Comparison of ENCODE assay signal across 1 cellular context in genomic region chr2:218397502-218398436, GRCh38.
TF ChIP-seq lines count a peak whose summit lies in the region.

No MANE protein-coding gene starts in this region.

TF ChIP-seq in HEK293, 187 proteins besides CTCF, POLR2A, EP300 and RAD21 (continued from another document):
- TF ChIP-seq ZEB2 (tag by site-specific recombination; IDR thresholded peaks at IDR 0.05) (0 out of 2 replicates have a peak, but pooled peaks have one; percentile 29), SP3 (tag by site-specific recombination; IDR thresholded peaks at IDR 0.05) (peak; percentile 71), SP7 (tag by site-specific recombination; IDR thresholded peaks at IDR 0.05) (peak; percentile 54)
